In the genomic region with DNA sequence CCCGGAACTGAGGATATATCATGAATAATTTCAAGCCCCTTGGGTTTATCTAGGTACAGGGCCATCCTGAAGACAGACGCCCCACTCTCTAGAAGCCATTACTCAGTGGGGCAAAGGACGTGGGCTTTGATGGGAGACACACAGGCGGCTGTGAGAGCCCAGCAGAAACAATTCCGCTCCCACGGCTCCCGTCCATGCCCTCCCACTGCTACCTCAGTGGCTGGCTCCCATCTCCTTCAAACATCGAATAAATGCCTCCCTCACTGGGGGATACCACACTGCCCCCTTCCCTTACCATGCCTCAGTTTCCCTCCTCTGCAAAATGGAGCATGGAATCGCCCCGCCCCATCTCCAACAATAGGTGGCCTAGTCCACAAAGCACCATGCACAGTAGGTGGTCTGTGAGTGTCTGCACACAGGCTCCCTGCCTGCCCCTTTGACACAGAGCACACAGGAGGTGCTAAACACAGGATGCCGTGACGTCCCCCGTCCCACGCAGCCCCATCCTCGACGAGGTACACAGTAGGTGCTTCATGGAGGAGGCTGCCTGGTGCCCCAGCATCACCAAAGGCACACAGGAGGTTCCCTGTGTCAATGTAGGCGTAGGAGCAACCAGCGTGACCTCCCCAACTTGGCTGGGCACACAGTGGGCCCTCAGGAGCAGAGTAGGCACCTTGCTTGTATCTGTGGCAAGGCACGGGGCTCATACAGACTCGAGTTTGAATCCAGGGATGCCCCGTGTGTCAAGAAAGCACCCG, we compare ENCODE assay signal across 11 cellular contexts. TPM values are rescaled to one million over a fixed set of nuclear protein-coding genes. Genes with fewer than 3 reads are reported as not detected.
A peak's percentile ranks its signal among the peaks of the same experiment; 100 is the strongest.
DNase-seq lines count a peak whose midpoint lies in the region; ATAC-seq and TF ChIP-seq lines count a peak whose summit lies in the region.
"Had no signal": no experiment of that assay in that cellular context is flagged by ENCODE, and none has a peak within 500 bp of the region (broad histone marks: within the 10 kb centered on the region; RNA-seq: fewer than 3 reads in every experiment).

No MANE protein-coding gene starts in this region.

- H3K4me1 ChIP-seq in SK-N-SH (ENCODE audit: control insufficient read depth in 1 of 2, insufficient read depth in 2 of 2, low read depth in 1 of 2, low read length in 1 of 2) (peaks cover 4 to 33% of the 10 kb centered on the region in 2 experiments; a peak in 1 of 4 replicates), iPS-18a (ENCODE audit: control insufficient read depth, low read depth, low read length) (peaks cover 12% of the 10 kb centered on the region)

- H3K27me3 Mint-ChIP-seq in WTC11 (ENCODE audit: low read depth), result no peaks in the 10 kb centered on the region

- no peak for TF ChIP-seq CTCF in SK-N-SH (IDR thresholded peaks at IDR 0.05)
- TF ChIP-seq CTCF in WTC11 (IDR thresholded peaks at IDR 0.05), result no peak
- TF ChIP-seq CTCF in retinal pigment epithelial cell (conservative IDR thresholded peaks at IDR 0.05; ENCODE audit: low read depth, low read length), result no peak

- H3K27ac ChIP-seq in SK-N-SH (ENCODE audit: low read depth in 2 of 2, low read length in 1 of 2), result peak overlapping the region; percentile 77 to 96; a peak in 3 of 4 replicates
- H3K27ac ChIP-seq in iPS-18a (ENCODE audit: low read length), result no peak overlapping the region

- no peak overlapping the region; the same call in 1 of the 2 replicates for H3K27ac Mint-ChIP-seq in WTC11

- DNase-seq in SK-N-SH (no peak), WTC11 (ENCODE audit: low spot score) (no peak), retinal pigment epithelial cell (ENCODE audit: low read depth) (no peak), SHP77 treated with DMSO at 0.1 percent for 48 hours (lab: John Stamatoyannopoulos, UW) (no peak)
- no peak for DNase-seq in stimulated activated CD4-positive, alpha-beta T cell treated with anti-CD3 and anti-CD28 coated beads, Interleukin-1b, Interleukin-23, amount 100 ng/mL, for 48 hours
- DNase-seq: tibial artery had no signal

- peak overlapping the region; percentile 79 for H3K4me3 Mint-ChIP-seq in WTC11

- H3K4me3 ChIP-seq in SK-N-SH (ENCODE audit: low read depth in 2 of 2, low read length in 1 of 2) (peak overlapping the region; percentile 78 to 85; a peak in 3 of 4 replicates), iPS-18a (ENCODE audit: low read length) (peak overlapping the region; percentile 77), retinal pigment epithelial cell (ENCODE audit: low read length) (peak overlapping the region; percentile 77)

- H3K9ac ChIP-seq in SK-N-SH (no peak overlapping the region; the same call in 1 of the 2 replicates), iPS-18a (ENCODE audit: low read length) (no peak overlapping the region)

- no peaks in the 10 kb centered on the region for H3K9me3 Mint-ChIP-seq in WTC11

- CTCF ChIA-PET in SK-N-SH (lab: Yijun Ruan, JAX) (no interaction called here), WTC11 (lab: Charles Lee) (interaction anchor here (2.1 kb wide), 1 partner anchor 33 kb away, joined by 9 read pairs; no protein-coding TSS in a partner anchor)

- peaks cover 3% of the 10 kb centered on the region for H3F3A ChIP-seq in SK-N-SH (replicated peaks; ENCODE audit: insufficient read depth)

- no peaks in the 10 kb centered on the region for H3K9me2 ChIP-seq in SK-N-SH

- 86% methylated on average over 12 of the region's 22 CpGs for WGBS in SK-N-SH (ENCODE audit: low lambda C conversion rate)

- no peak overlapping the region for H2AFZ ChIP-seq in SK-N-SH (ENCODE audit: low read depth)

- peaks cover 30% of the 10 kb centered on the region for H3K79me2 ChIP-seq in SK-N-SH (ENCODE audit: insufficient read depth)

- TF ChIP-seq RAD21 in SK-N-SH (IDR thresholded peaks at IDR 0.05; ENCODE audit: low read length), result no peak

- H3K4me1 Mint-ChIP-seq in WTC11, result peaks cover 22% of the 10 kb centered on the region

- H3K4me2 ChIP-seq in SK-N-SH, result peak overlapping the region; percentile 95

- H3K36me3 ChIP-seq in SK-N-SH (replicated peaks in 1 of 2; ENCODE audit: control insufficient read depth in 1 of 2, insufficient read depth in 2 of 2, low read length in 1 of 2) (no peaks in the 10 kb centered on the region), iPS-18a (ENCODE audit: control insufficient read depth, low read depth, low read length) (no peaks in the 10 kb centered on the region)
- H3K36me3 ChIP-seq: HAP-1, heart right ventricle, tibial artery had no signal

- H3K9me3 ChIP-seq in SK-N-SH, result no peaks in the 10 kb centered on the region
- H3K9me3 ChIP-seq in iPS-18a (ENCODE audit: control insufficient read depth, low read depth, low read length), result no peaks in the 10 kb centered on the region
- H3K9me3 ChIP-seq: HAP-1, tibial artery had no signal

- H3K27me3 ChIP-seq in SK-N-SH (ENCODE audit: insufficient read depth) (no peaks in the 10 kb centered on the region), iPS-18a (ENCODE audit: control insufficient read depth, insufficient read depth, low read length) (no peaks in the 10 kb centered on the region)
- H3K27me3 ChIP-seq: tibial artery had no signal

- peaks cover 30% of the 10 kb centered on the region for H4K20me1 ChIP-seq in SK-N-SH (ENCODE audit: insufficient read depth)

- H3K36me3 Mint-ChIP-seq in WTC11, result peaks cover 6% of the 10 kb centered on the region; the same call in 1 of the 2 replicates

- TF ChIP-seq EP300 in SK-N-SH (IDR thresholded peaks at IDR 0.05; ENCODE audit: borderline replicate concordance in 1 of 2, low read depth in 1 of 2, low read length in 1 of 2), result no peak

- no peak for ATAC-seq in SK-N-SH treated with all-trans-retinoic acid at 6 μM for 48 hours
- no peak for ATAC-seq in WTC11
- ATAC-seq in HG02571 (IDR thresholded peaks at IDR 0.05; ENCODE audit: unreplicated experiment), result no peak

- POLR2A ChIA-PET in SK-N-SH (lab: Yijun Ruan, JAX) (no interaction called here), WTC11 (lab: Charles Lee) (interaction anchor here (0.8 kb wide), 1 partner anchor 44 kb away, joined by 3 read pairs; no protein-coding TSS in a partner anchor)

TF ChIP-seq in SK-N-SH, 30 proteins besides CTCF, POLR2A, EP300 and RAD21:
- TF ChIP-seq GABPA (IDR thresholded peaks at IDR 0.05; ENCODE audit: low read depth), result no peak

TF ChIP-seq in SK-N-SH treated with all-trans-retinoic acid at 6 μM for 48 hours, 23 proteins besides CTCF, POLR2A, EP300 and RAD21:
- TF ChIP-seq ARNTL (CRISPR knock-in tag; IDR thresholded peaks at IDR 0.05; ENCODE audit: borderline replicate concordance, low read depth) (no peak), ZC3H10 (CRISPR knock-in tag; IDR thresholded peaks at IDR 0.05) (no peak), GLIS3 (CRISPR knock-in tag; IDR thresholded peaks at IDR 0.05) (no peak), CSDC2 (CRISPR knock-in tag; IDR thresholded peaks at IDR 0.05) (no peak)
- TF ChIP-seq, protein P1, sequence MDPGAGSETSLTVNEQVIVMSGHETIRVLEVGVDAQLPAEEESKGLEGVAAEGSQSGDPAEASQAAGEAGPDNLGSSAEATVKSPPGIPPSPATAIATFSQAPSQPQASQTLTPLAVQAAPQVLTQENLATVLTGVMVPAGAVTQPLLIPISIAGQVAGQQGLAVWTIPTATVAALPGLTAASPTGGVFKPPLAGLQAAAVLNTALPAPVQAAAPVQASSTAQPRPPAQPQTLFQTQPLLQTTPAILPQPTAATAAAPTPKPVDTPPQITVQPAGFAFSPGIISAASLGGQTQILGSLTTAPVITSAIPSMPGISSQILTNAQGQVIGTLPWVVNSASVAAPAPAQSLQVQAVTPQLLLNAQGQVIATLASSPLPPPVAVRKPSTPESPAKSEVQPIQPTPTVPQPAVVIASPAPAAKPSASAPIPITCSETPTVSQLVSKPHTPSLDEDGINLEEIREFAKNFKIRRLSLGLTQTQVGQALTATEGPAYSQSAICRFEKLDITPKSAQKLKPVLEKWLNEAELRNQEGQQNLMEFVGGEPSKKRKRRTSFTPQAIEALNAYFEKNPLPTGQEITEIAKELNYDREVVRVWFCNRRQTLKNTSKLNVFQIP (CRISPR knock-in tag; IDR thresholded peaks at IDR 0.05; ENCODE audit: borderline replicate concordance, low read depth), result no peak
TF ChIP-seq in SK-N-SH treated with all-trans-retinoic acid at 6 μM for 48 hours: peak in this region for 0.

TF ChIP-seq in WTC11, 78 proteins besides CTCF, POLR2A, EP300 and RAD21 (continues in another document):
- TF ChIP-seq ETV6 (CRISPR knock-in tag; IDR thresholded peaks at IDR 0.05), result no peak
- no peak for TF ChIP-seq TP53 (CRISPR knock-in tag; IDR thresholded peaks at IDR 0.05)
- TF ChIP-seq TCF7 (CRISPR knock-in tag; IDR thresholded peaks at IDR 0.05; ENCODE audit: low read depth), result no peak
- no peak for TF ChIP-seq GRHL2 (CRISPR knock-in tag; IDR thresholded peaks at IDR 0.05; ENCODE audit: insufficient replicate concordance, severe bottlenecking)
- TF ChIP-seq ZNF671 (CRISPR knock-in tag; IDR thresholded peaks at IDR 0.05), result no peak
- TF ChIP-seq, protein P2, sequence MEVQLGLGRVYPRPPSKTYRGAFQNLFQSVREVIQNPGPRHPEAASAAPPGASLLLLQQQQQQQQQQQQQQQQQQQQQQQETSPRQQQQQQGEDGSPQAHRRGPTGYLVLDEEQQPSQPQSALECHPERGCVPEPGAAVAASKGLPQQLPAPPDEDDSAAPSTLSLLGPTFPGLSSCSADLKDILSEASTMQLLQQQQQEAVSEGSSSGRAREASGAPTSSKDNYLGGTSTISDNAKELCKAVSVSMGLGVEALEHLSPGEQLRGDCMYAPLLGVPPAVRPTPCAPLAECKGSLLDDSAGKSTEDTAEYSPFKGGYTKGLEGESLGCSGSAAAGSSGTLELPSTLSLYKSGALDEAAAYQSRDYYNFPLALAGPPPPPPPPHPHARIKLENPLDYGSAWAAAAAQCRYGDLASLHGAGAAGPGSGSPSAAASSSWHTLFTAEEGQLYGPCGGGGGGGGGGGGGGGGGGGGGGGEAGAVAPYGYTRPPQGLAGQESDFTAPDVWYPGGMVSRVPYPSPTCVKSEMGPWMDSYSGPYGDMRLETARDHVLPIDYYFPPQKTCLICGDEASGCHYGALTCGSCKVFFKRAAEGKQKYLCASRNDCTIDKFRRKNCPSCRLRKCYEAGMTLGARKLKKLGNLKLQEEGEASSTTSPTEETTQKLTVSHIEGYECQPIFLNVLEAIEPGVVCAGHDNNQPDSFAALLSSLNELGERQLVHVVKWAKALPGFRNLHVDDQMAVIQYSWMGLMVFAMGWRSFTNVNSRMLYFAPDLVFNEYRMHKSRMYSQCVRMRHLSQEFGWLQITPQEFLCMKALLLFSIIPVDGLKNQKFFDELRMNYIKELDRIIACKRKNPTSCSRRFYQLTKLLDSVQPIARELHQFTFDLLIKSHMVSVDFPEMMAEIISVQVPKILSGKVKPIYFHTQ (CRISPR knock-in tag; IDR thresholded peaks at IDR 0.05), result no peak
- no peak for TF ChIP-seq FOXJ3 (CRISPR knock-in tag; IDR thresholded peaks at IDR 0.05; ENCODE audit: borderline replicate concordance)
- no peak for TF ChIP-seq ZBTB21 (CRISPR knock-in tag; IDR thresholded peaks at IDR 0.05; ENCODE audit: borderline replicate concordance)

RNA-seq across cellular contexts. Expression of a gene that starts 46.0 kb away (rescaled TPM):
- 57.1 and 91.0 TPM in 2 replicates for polyA plus RNA-seq in SK-N-SH (2012; rRNA removed)
- 27.1 and 43.7 TPM in 2 replicates for polyA plus RNA-seq in SK-N-SH (2012; cell fraction: cytosol; rRNA removed)
- 144 and 167 TPM in 2 replicates for polyA plus RNA-seq in SK-N-SH (2012; cell fraction: nucleus; rRNA removed)
- 201 to 253 TPM (median 244 TPM) in 3 replicates for total RNA-seq in WTC11 (2021)
